5 cellular contexts compared by ENCODE assay signal in genomic region chr1:146671588-146671987, GRCh38.
A peak's percentile ranks its signal among the peaks of the same experiment; 100 is the strongest.
DNase-seq lines count a peak whose midpoint lies in the region; ATAC-seq and TF ChIP-seq lines count a peak whose summit lies in the region.
"Not testable (repeated sequence)": the region's sequence is repeated elsewhere in the genome, so short reads cannot be mapped to it uniquely, and the experiment has no call there.

No MANE protein-coding gene starts in this region.

- peaks cover 5 to 15% (median 12%) of the 10 kb centered on the region in 10 experiments for H3K4me1 ChIP-seq in BLaER1 treated with 17β-estradiol and CSF1 and Interleukin-3, amounts not matched to agents 10 nM and 100 nM
- not testable (repeated sequence) for H3K4me1 ChIP-seq in heart left ventricle; left ventricle myocardium inferior; right cardiac atrium (ENCODE audit: control insufficient read depth, insufficient read depth, low read length)

- 54 to 73% (median 67%) methylated on average over 3 to 6 of the region's 6 CpGs for WGBS in heart left ventricle, 4 donors
- 70% methylated on average over 6 of the region's 6 CpGs for WGBS in right cardiac atrium

- peaks cover 7 to 13% (median 10%) of the 10 kb centered on the region in 11 experiments; a peak in 18 of 22 replicates for H3K9me3 ChIP-seq in BLaER1 treated with 17β-estradiol and CSF1 and Interleukin-3, amounts not matched to agents 10 nM and 100 nM (replicated peaks in 1 of 11)
- not testable (repeated sequence) for H3K9me3 ChIP-seq in heart left ventricle; left ventricle myocardium inferior (replicated peaks); right cardiac atrium (ENCODE audit: control insufficient read depth, low read length)

- not testable (repeated sequence) for H3K36me3 ChIP-seq in BLaER1 treated with 17β-estradiol and CSF1 and Interleukin-3, amounts not matched to agents 10 nM and 100 nM; heart left ventricle; left ventricle myocardium inferior

- not testable (repeated sequence) for TF ChIP-seq CTCF in heart left ventricle (IDR thresholded peaks at IDR 0.05); left ventricle myocardium inferior (IDR thresholded peaks at IDR 0.05; ENCODE audit: borderline replicate concordance)

- peak overlapping the region in 8 of 11 experiments; percentile 46 to 81 (median 63); a peak in 15 of 22 replicates for H3K27ac ChIP-seq in BLaER1 treated with 17β-estradiol and CSF1 and Interleukin-3, amounts not matched to agents 10 nM and 100 nM
- peak overlapping the region in 5 of 12 donors; percentile 54 to 71 (median 55) for H3K27ac ChIP-seq in heart left ventricle
- peak overlapping the region; percentile 76 for H3K27ac ChIP-seq in left ventricle myocardium inferior (replicated peaks)
- H3K27ac ChIP-seq in right cardiac atrium (ENCODE audit: low read length) = peak overlapping the region; percentile 45

- intact Hi-C loops in Right ventricle myocardium inferior (cut with DNase I); heart left ventricle (cut with DNase I); left ventricle myocardium inferior (cut with micrococcal nuclease); right cardiac atrium (cut with DNase I): not testable (repeated sequence)

- ATAC-seq in Right ventricle myocardium inferior = peak; percentile 5
- peak in 3 of 4 donors; percentile 12 to 47 (median 30) for ATAC-seq in heart left ventricle
- ATAC-seq in right cardiac atrium = peak; percentile 50 to 55

- DNase-seq in Right ventricle myocardium inferior (ENCODE audit: missing footprints); heart left ventricle; left ventricle myocardium inferior; right cardiac atrium: not testable (repeated sequence)

- not testable (repeated sequence) for H3K4me2 ChIP-seq in BLaER1 treated with 17β-estradiol and CSF1 and Interleukin-3, amounts not matched to agents 10 nM and 100 nM

- H3K4me3 ChIP-seq in BLaER1 treated with 17β-estradiol and CSF1 and Interleukin-3, amounts not matched to agents 10 nM and 100 nM; heart left ventricle; right cardiac atrium (ENCODE audit: low read length): not testable (repeated sequence)
- H3K4me3 ChIP-seq in left ventricle myocardium inferior = peak overlapping the region; percentile 23

- not testable (repeated sequence) for H4K20me1 ChIP-seq in BLaER1 treated with 17β-estradiol and CSF1 and Interleukin-3, amounts not matched to agents 10 nM and 100 nM

- not testable (repeated sequence) for H3K9ac ChIP-seq in BLaER1 treated with 17β-estradiol and CSF1 and Interleukin-3, amounts not matched to agents 10 nM and 100 nM

- not testable (repeated sequence) for H3K27me3 ChIP-seq in BLaER1 treated with 17β-estradiol and CSF1 and Interleukin-3, amounts not matched to agents 10 nM and 100 nM; heart left ventricle; left ventricle myocardium inferior (ENCODE audit: low read depth); right cardiac atrium (ENCODE audit: control insufficient read depth, insufficient read depth)

- TF ChIP-seq POLR2A in heart left ventricle (IDR thresholded peaks at IDR 0.05) = not testable (repeated sequence)
